ENCODE assay signal across 1 cellular context in genomic region chr17:42519546-42520444, GRCh38.
TF ChIP-seq lines count a peak whose summit lies in the region.

No MANE protein-coding gene starts in this region.

TF ChIP-seq in K562, 482 proteins besides CTCF, POLR2A, EP300 and RAD21 (continues in another document):
- no peak for TF ChIP-seq NEUROD1 (IDR thresholded peaks at IDR 0.05; ENCODE audit: borderline replicate concordance, low read depth, low read length, partially characterized antibody)
- TF ChIP-seq CEBPZ (IDR thresholded peaks at IDR 0.05; ENCODE audit: borderline replicate concordance, low read depth, low read length), result no peak
- TF ChIP-seq, protein P1, sequence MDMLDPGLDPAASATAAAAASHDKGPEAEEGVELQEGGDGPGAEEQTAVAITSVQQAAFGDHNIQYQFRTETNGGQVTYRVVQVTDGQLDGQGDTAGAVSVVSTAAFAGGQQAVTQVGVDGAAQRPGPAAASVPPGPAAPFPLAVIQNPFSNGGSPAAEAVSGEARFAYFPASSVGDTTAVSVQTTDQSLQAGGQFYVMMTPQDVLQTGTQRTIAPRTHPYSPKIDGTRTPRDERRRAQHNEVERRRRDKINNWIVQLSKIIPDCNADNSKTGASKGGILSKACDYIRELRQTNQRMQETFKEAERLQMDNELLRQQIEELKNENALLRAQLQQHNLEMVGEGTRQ (CRISPR knock-in tag; IDR thresholded peaks at IDR 0.05), result peak; percentile 63
- no peak; the same call in 1 of the 2 replicates for TF ChIP-seq SUPT5H (IDR thresholded peaks at IDR 0.05)
- TF ChIP-seq ZNF589 (CRISPR knock-in tag; IDR thresholded peaks at IDR 0.05; ENCODE audit: low read depth), result peak; percentile 83
- TF ChIP-seq SRF (CRISPR knock-in tag; IDR thresholded peaks at IDR 0.05), result peak; percentile 77 to 97
- TF ChIP-seq BMI1 (IDR thresholded peaks at IDR 0.05; ENCODE audit: low read length), result no peak
- 0 out of 2 replicates have a peak, but pooled peaks have one; percentile 7 for TF ChIP-seq ZNF175 (CRISPR knock-in tag; IDR thresholded peaks at IDR 0.05; ENCODE audit: low read depth)
- TF ChIP-seq KDM5B (IDR thresholded peaks at IDR 0.05; ENCODE audit: insufficient replicate concordance, low read depth, low read length), result peak; percentile 54
- no peak for TF ChIP-seq PHF8 (IDR thresholded peaks at IDR 0.05; ENCODE audit: borderline replicate concordance, low read length)
- no peak for TF ChIP-seq ZNF124 (CRISPR knock-in tag; IDR thresholded peaks at IDR 0.05)
- TF ChIP-seq RB1 (IDR thresholded peaks at IDR 0.05; ENCODE audit: low read depth), result no peak
- peak in 1 of 2 experiments; percentile 33 for TF ChIP-seq E2F6 (IDR thresholded peaks at IDR 0.05; ENCODE audit: borderline replicate concordance in 1 of 2, extremely low read depth in 1 of 2, insufficient read depth in 1 of 2, insufficient read length in 1 of 2, low read depth in 1 of 2, low read length in 1 of 2, poor library complexity in 1 of 2, severe bottlenecking in 1 of 2)
- 0 out of 2 replicates have a peak, but pooled peaks have one; percentile 21 for TF ChIP-seq ZNF583 (CRISPR knock-in tag; IDR thresholded peaks at IDR 0.05)
- TF ChIP-seq SMARCA5 (IDR thresholded peaks at IDR 0.05), result no peak
- no peak for TF ChIP-seq ZNF224 (CRISPR knock-in tag; IDR thresholded peaks at IDR 0.05)
- TF ChIP-seq BHLHE40 (IDR thresholded peaks at IDR 0.05; ENCODE audit: low read length), result peak; percentile 87
- TF ChIP-seq SMARCB1 (IDR thresholded peaks at IDR 0.05; ENCODE audit: insufficient read length, low read depth), result no peak
- TF ChIP-seq OTX1 (CRISPR knock-in tag; IDR thresholded peaks at IDR 0.05), result no peak
- TF ChIP-seq SPI1 (IDR thresholded peaks at IDR 0.05; ENCODE audit: borderline replicate concordance, low read depth, low read length), result 0 out of 2 replicates have a peak, but pooled peaks have one; percentile 5
- 0 out of 2 replicates have a peak, but pooled peaks have one; percentile 13 for TF ChIP-seq GABPA (tag; conservative IDR thresholded peaks at IDR 0.05; ENCODE audit: low read depth)
- no peak for TF ChIP-seq ZC3H4 (CRISPR knock-in tag; IDR thresholded peaks at IDR 0.05; ENCODE audit: borderline replicate concordance)
- no peak for TF ChIP-seq CHD1 (IDR thresholded peaks at IDR 0.05; ENCODE audit: low read length)
- no peak for TF ChIP-seq SETDB1 (IDR thresholded peaks at IDR 0.05; ENCODE audit: low read length)
- TF ChIP-seq NFE2 (IDR thresholded peaks at IDR 0.05; ENCODE audit: low read depth), result no peak
- TF ChIP-seq ZNF592 (IDR thresholded peaks at IDR 0.05), result peak; percentile 66
- TF ChIP-seq, protein P2, sequence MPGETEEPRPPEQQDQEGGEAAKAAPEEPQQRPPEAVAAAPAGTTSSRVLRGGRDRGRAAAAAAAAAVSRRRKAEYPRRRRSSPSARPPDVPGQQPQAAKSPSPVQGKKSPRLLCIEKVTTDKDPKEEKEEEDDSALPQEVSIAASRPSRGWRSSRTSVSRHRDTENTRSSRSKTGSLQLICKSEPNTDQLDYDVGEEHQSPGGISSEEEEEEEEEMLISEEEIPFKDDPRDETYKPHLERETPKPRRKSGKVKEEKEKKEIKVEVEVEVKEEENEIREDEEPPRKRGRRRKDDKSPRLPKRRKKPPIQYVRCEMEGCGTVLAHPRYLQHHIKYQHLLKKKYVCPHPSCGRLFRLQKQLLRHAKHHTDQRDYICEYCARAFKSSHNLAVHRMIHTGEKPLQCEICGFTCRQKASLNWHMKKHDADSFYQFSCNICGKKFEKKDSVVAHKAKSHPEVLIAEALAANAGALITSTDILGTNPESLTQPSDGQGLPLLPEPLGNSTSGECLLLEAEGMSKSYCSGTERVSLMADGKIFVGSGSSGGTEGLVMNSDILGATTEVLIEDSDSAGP (CRISPR knock-in tag; IDR thresholded peaks at IDR 0.05), result no peak
- no peak for TF ChIP-seq MTF1 (CRISPR knock-in tag; IDR thresholded peaks at IDR 0.05; ENCODE audit: borderline replicate concordance)
- no peak for TF ChIP-seq ZBTB2 (IDR thresholded peaks at IDR 0.05)
- no peak for TF ChIP-seq STAT5B (CRISPR knock-in tag; IDR thresholded peaks at IDR 0.05)
- TF ChIP-seq MLLT1 (IDR thresholded peaks at IDR 0.05), result no peak
- no peak for TF ChIP-seq HES1 (IDR thresholded peaks at IDR 0.05; ENCODE audit: low read depth)
- TF ChIP-seq HMG20A (CRISPR knock-in tag; conservative IDR thresholded peaks at IDR 0.05), result no peak
- TF ChIP-seq MYC (IDR thresholded peaks at IDR 0.05; ENCODE audit: low read depth, low read length), result peak; percentile 48; the same call in 1 of the 2 replicates
- no peak for TF ChIP-seq MYC (CRISPR knock-in tag; IDR thresholded peaks at IDR 0.05; ENCODE audit: borderline replicate concordance, low read depth)
- peak; percentile 33; the same call in 1 of the 2 replicates for TF ChIP-seq RBFOX2 (IDR thresholded peaks at IDR 0.05; ENCODE audit: low read depth, low read length)
- TF ChIP-seq HNRNPH1 (optimal IDR thresholded peaks at IDR 0.05; ENCODE audit: low read depth, low read length), result no peak
- no peak for TF ChIP-seq ATF6 (CRISPR knock-in tag; IDR thresholded peaks at IDR 0.05)
- peak; percentile 23; the same call in 1 of the 2 replicates for TF ChIP-seq POLR2H (tag; IDR thresholded peaks at IDR 0.05; ENCODE audit: low read depth)
- peak; percentile 20; the same call in 1 of the 2 replicates for TF ChIP-seq BACH1 (tag; IDR thresholded peaks at IDR 0.05)
- no peak for TF ChIP-seq MCM3 (IDR thresholded peaks at IDR 0.05)
- TF ChIP-seq SIX5 (IDR thresholded peaks at IDR 0.05; ENCODE audit: borderline replicate concordance in 1 of 2, insufficient read depth in 1 of 2, low read depth in 1 of 2, low read length in 2 of 2), result no peak
- TF ChIP-seq ZNF778 (CRISPR knock-in tag; IDR thresholded peaks at IDR 0.05), result no peak
- TF ChIP-seq ZNF408 (CRISPR knock-in tag; IDR thresholded peaks at IDR 0.05; ENCODE audit: low read depth), result no peak
